ENCODE assay signal across 8 cellular contexts in genomic region chr3:183448369-183449128, GRCh38. TPM values are rescaled to one million over a fixed set of nuclear protein-coding genes. Genes with fewer than 3 reads are reported as not detected.
DNase-seq lines count a peak whose midpoint lies in the region; ATAC-seq, FAIRE-seq and TF ChIP-seq lines count a peak whose summit lies in the region.

No MANE protein-coding gene starts in this region.

- peaks cover 3% of the 10 kb centered on the region for H3K9me3 Mint-ChIP-seq in activated CD4-positive, alpha-beta memory T cell treated with anti-CD3 and anti-CD28 coated beads, Interleukin-2, amount 10 ng/mL, durations not matched to agents 7 days and 5 days

- DNase-seq in HFF-Myc (ENCODE audit: extremely low read depth, low read depth) (no peak), NCI-H1930 (lab: John Stamatoyannopoulos, UW) (no peak), frontal cortex (ENCODE audit: low spot score in 2 of 2) (no peak), glomerular visceral epithelial cell (ENCODE audit: extremely low spot score) (no peak)
- DNase-seq in activated CD4-positive, alpha-beta memory T cell treated with anti-CD3 and anti-CD28 coated beads, Interleukin-2, amount 10 ng/mL, durations not matched to agents 7 days and 5 days, result no peak

- no peak overlapping the region for H3K27ac Mint-ChIP-seq in activated CD4-positive, alpha-beta memory T cell treated with anti-CD3 and anti-CD28 coated beads, Interleukin-2, amount 10 ng/mL, durations not matched to agents 7 days and 5 days

- peaks cover 3% of the 10 kb centered on the region for H3K27me3 Mint-ChIP-seq in activated CD4-positive, alpha-beta memory T cell treated with anti-CD3 and anti-CD28 coated beads, Interleukin-2, amount 10 ng/mL, durations not matched to agents 7 days and 5 days

- no peak for TF ChIP-seq CTCF in HFF-Myc (IDR thresholded peaks at IDR 0.05; ENCODE audit: low read depth, low read length, missing control alignments)

- peak overlapping the region; percentile 92 for H3K4me3 Mint-ChIP-seq in activated CD4-positive, alpha-beta memory T cell treated with anti-CD3 and anti-CD28 coated beads, Interleukin-2, amount 10 ng/mL, durations not matched to agents 7 days and 5 days

- ATAC-seq in GM18511 (IDR thresholded peaks at IDR 0.05; ENCODE audit: unreplicated experiment), result no peak

- H3K4me1 Mint-ChIP-seq in activated CD4-positive, alpha-beta memory T cell treated with anti-CD3 and anti-CD28 coated beads, Interleukin-2, amount 10 ng/mL, durations not matched to agents 7 days and 5 days, result peaks cover 20% of the 10 kb centered on the region

- H3K4me3 ChIP-seq in HFF-Myc (replicated peaks; ENCODE audit: low read depth, low read length), result peak overlapping the region; percentile 72
- peak overlapping the region; percentile 94 for H3K4me3 ChIP-seq in iPS-11a (ENCODE audit: low read depth, low read length)
- H3K4me3 ChIP-seq in skin epidermis, result peak overlapping the region in 5 of 7 experiments; percentile 46 to 72 (median 65)

- POLR2A ChIA-PET in activated CD4-positive, alpha-beta memory T cell treated with anti-CD3 and anti-CD28 coated beads, Interleukin-2, amount 10 ng/mL, durations not matched to agents 7 days and 5 days (lab: Charles Lee), result interaction anchor here (1.0 to 1.7 kb wide), 4 partner anchors 9 to 249 kb away, joined by 3 to 15 read pairs (median 4); partner anchors contain the start of genes MCF2L2 and YEATS2

- peaks cover 14% of the 10 kb centered on the region for H3K36me3 Mint-ChIP-seq in activated CD4-positive, alpha-beta memory T cell treated with anti-CD3 and anti-CD28 coated beads, Interleukin-2, amount 10 ng/mL, durations not matched to agents 7 days and 5 days (ENCODE audit: low read depth)

- no peak for FAIRE-seq in frontal cortex (lab: Jason Lieb, UNC)

- CTCF ChIA-PET in activated CD4-positive, alpha-beta memory T cell treated with anti-CD3 and anti-CD28 coated beads, Interleukin-2, amount 10 ng/mL, durations not matched to agents 7 days and 5 days (lab: Charles Lee), result interaction anchor here (1.2 to 1.9 kb wide), 5 partner anchors 9 to 436 kb away, joined by 3 to 6 read pairs (median 6); partner anchors contain the start of genes MCF2L2 and PARL

- H3K27ac ChIP-seq in skin epidermis, result peak overlapping the region in 3 of 21 experiments; percentile 68 to 82 (median 71)

RNA-seq across cellular contexts. Expression of gene MCF2L2, which starts 20.1 kb away (rescaled TPM):
- 1 to 10 TPM; 6.6 to 7.0 TPM for total RNA-seq in activated CD4-positive, alpha-beta memory T cell treated with anti-CD3 and anti-CD28 coated beads, Interleukin-2, amount 10 ng/mL, durations not matched to agents 7 days and 5 days
- 42.0 TPM for total RNA-seq in frontal cortex
